ENCODE assay signal across 18 cellular contexts in genomic region chr12:44716681-44717080, GRCh38.
DNase-seq lines count a peak whose midpoint lies in the region; TF ChIP-seq lines count a peak whose summit lies in the region.
"Had no signal": no experiment of that assay in that cellular context is flagged by ENCODE, and none has a peak within 500 bp of the region (broad histone marks: within the 10 kb centered on the region; RNA-seq: fewer than 3 reads in every experiment).

No MANE protein-coding gene starts in this region.

- H3K27me3 Mint-ChIP-seq in brain = no peaks in the 10 kb centered on the region
- H3K27me3 Mint-ChIP-seq in neural crest cell (ENCODE audit: low read depth) = no peaks in the 10 kb centered on the region
- H3K27me3 Mint-ChIP-seq: T-cell had no signal

- H3K27ac Mint-ChIP-seq in brain = peak overlapping the region in 4 of 5 experiments; percentile 33 to 86 (median 72)
- peak overlapping the region; percentile 38 for H3K27ac Mint-ChIP-seq in neural crest cell (ENCODE audit: unreplicated experiment)
- H3K27ac Mint-ChIP-seq: CD8-positive, alpha-beta T cell had no signal

- H3K36me3 Mint-ChIP-seq in brain (no peaks in the 10 kb centered on the region), neural crest cell (ENCODE audit: low read depth) (peaks cover under 1% of the 10 kb centered on the region)

- in situ Hi-C loops in G401 (cut with HindIII; ENCODE audit: low sequenced_read_pairs) = no loop called here

- CTCF ChIA-PET in HEK293T (lab: Yijun Ruan, JAX) = no interaction called here

- H3K9me3 Mint-ChIP-seq in brain = peaks cover 0 to 1% (median 0%) of the 10 kb centered on the region in 5 experiments
- H3K9me3 Mint-ChIP-seq in neural crest cell = no peaks in the 10 kb centered on the region
- H3K9me3 Mint-ChIP-seq: CD8-positive, alpha-beta T cell; T-cell had no signal

- POLR2A ChIA-PET in HEK293T (lab: Yijun Ruan, JAX) = no interaction called here

- peak overlapping the region in 1 of 5 experiments; percentile 50 for H3K4me3 Mint-ChIP-seq in brain
- peak overlapping the region; percentile 17 for H3K4me3 Mint-ChIP-seq in neural crest cell
- H3K4me3 Mint-ChIP-seq: CD8-positive, alpha-beta T cell; T-cell had no signal

- TF ChIP-seq CTCF in brain (conservative IDR thresholded peaks at IDR 0.05) (no peak), neural crest cell (conservative IDR thresholded peaks at IDR 0.05) (no peak)

- H3K4me1 Mint-ChIP-seq in brain (peaks cover 51% of the 10 kb centered on the region), neural crest cell (peaks cover 45% of the 10 kb centered on the region)

- peak; percentile 25 for DNase-seq in G401 (ENCODE audit: low spot score)
- DNase-seq in NCI-H1105 (lab: John Stamatoyannopoulos, UW) = peak; percentile 53
- DNase-seq in neural crest cell (ENCODE audit: low read depth, low spot score) = no peak
- DNase-seq in HEK293T (ENCODE audit: extremely low spot score) = no peak
- no peak for DNase-seq in mucosa of gallbladder (ENCODE audit: low spot score)
- no peak for DNase-seq in GOT3 (lab: John Stamatoyannopoulos, UW)
- DNase-seq: Caco-2; CD8-positive, alpha-beta T cell; DMS79 treated with DMSO at 0.1 percent for 48 hours; MV-4-11; NCI-H2081; NCI-H2171 treated with DMSO at 0.1 percent for 48 hours; NCI-H524 treated with DMSO at 0.1 percent for 48 hours; NK-92 treated with Interleukin-12 subunit alpha and Interleukin-12 subunit beta, amount 100 ng/mL, for 24 hours; PC-3; SK-N-SH; T-cell had no signal

TF ChIP-seq in HEK293T, 16 proteins besides CTCF, POLR2A, EP300 and RAD21:
- TF ChIP-seq LEF1 (IDR thresholded peaks at IDR 0.05; ENCODE audit: borderline replicate concordance) (no peak), SP1 (IDR thresholded peaks at IDR 0.05) (no peak), FOXA1 (IDR thresholded peaks at IDR 0.05) (no peak), CTBP1 (IDR thresholded peaks at IDR 0.05; ENCODE audit: borderline replicate concordance) (no peak), SUZ12 (IDR thresholded peaks at IDR 0.05) (no peak), L3MBTL2 (conservative IDR thresholded peaks at IDR 0.05) (no peak)

Comparison
In these comparisons a context has a peak if more than half of its experiments do, and no peak if none do; other contexts are left out.
1. DNase-seq: peak in G401 (single experiment) and NCI-H1105 (single experiment); none in neural crest cell (single experiment), HEK293T (single experiment), mucosa of gallbladder (single experiment) and GOT3 (single experiment).